Comparison of ENCODE assay signal across 11 cellular contexts in the genomic region with DNA sequence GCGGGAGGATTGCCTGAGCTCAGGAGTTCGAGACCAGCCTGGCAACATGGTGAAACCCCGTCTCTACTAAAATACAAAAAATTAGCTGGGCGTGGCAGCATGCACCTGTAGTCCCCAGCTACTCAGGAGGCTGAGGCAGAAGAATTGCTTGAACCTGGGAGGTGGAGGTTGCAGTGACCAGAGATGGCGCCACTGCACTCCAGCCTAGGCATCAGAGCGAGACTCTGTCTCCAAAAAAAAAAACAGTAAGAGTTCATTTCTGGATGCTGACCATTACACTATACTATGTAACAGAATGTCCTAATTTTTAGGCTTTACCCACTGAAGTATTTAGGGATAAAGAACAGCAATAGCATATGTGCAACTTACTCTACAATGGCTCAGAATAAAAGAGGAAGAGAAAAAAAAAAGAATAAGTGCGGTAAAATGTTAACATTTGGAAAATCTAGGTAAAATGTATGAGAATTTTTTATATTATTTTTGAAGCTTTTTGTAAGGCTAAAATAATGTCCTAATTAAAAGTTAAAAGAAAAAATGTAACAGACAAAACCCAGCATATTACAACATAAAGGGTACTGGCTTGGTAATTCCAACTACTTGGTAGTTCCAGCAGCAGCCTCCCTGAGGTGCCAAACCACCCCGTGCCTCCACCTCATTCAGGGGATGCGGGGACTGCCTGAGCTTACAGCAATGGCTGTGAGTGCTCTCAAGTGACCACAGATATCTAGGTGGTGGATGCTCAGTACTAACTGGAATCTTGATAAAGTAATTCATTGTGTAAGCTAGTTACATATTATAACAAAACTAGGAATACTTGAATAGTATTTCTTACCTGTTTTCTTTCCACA. TPM values are rescaled to one million over a fixed set of nuclear protein-coding genes. Genes with fewer than 3 reads are reported as not detected.
DNase-seq lines count a peak whose midpoint lies in the region; ATAC-seq and TF ChIP-seq lines count a peak whose summit lies in the region.
"Had no signal": no experiment of that assay in that cellular context is flagged by ENCODE, and none has a peak within 500 bp of the region (broad histone marks: within the 10 kb centered on the region; RNA-seq: fewer than 3 reads in every experiment).

No MANE protein-coding gene starts in this region.

- no peak overlapping the region for H3K4me2 ChIP-seq in KMS-11
- no peak overlapping the region for H3K4me2 ChIP-seq in mesendoderm (ENCODE audit: low read length)

- H3K79me2 ChIP-seq in KMS-11 (ENCODE audit: insufficient read depth, low read depth), result peaks cover 19% of the 10 kb centered on the region; the same call in 1 of the 2 replicates
- peaks cover 2% of the 10 kb centered on the region for H3K79me2 ChIP-seq in mesendoderm (ENCODE audit: control insufficient read depth, insufficient read depth, low read length)

- no peak overlapping the region for H4K8ac ChIP-seq in mesendoderm (ENCODE audit: low read depth, low read length)

- no peaks in the 10 kb centered on the region for H3K9me3 ChIP-seq in tibial artery
- H3K9me3 ChIP-seq: SJSA1 had no signal

- H3K27me3 ChIP-seq in KMS-11 (ENCODE audit: insufficient read depth, low read depth) (no peaks in the 10 kb centered on the region), mesendoderm (ENCODE audit: insufficient read depth, low read length, poor library complexity) (no peaks in the 10 kb centered on the region), tibial artery (no peaks in the 10 kb centered on the region)
- H3K27me3 ChIP-seq: SJSA1 had no signal

- DNase-seq in COLO668 (lab: John Stamatoyannopoulos, UW; ENCODE audit: unreplicated experiment) (peak; percentile 2), mesendoderm (peak; percentile 46), tibial artery (no peak), activated gamma-delta T cell treated with Interleukin-2 at 50 U/mL for 16 hours (no peak)
- peak; percentile 19 for DNase-seq in activated naive CD4-positive, alpha-beta T cell treated with Interleukin-2 at 50 U/mL for 16 hours
- DNase-seq: NCI-H1105 treated with DMSO at 0.1 percent for 48 hours had no signal

- H3K4me3 ChIP-seq in KMS-11 (IDR thresholded peaks at IDR 0.05; ENCODE audit: insufficient read depth, low read depth, low read length), result no peak overlapping the region
- H3K4me3 ChIP-seq in mesendoderm (ENCODE audit: low read length), result no peak overlapping the region
- no peak overlapping the region for H3K4me3 ChIP-seq in tibial artery
- H3K4me3 ChIP-seq: SJSA1 had no signal

- no peak overlapping the region for H4K5ac ChIP-seq in mesendoderm (ENCODE audit: low read length)

- no peaks in the 10 kb centered on the region for H4K20me1 ChIP-seq in KMS-11 (ENCODE audit: insufficient read depth)

- no peak overlapping the region for H3K4ac ChIP-seq in mesendoderm (ENCODE audit: low read depth, low read length)

- H3K56ac ChIP-seq in mesendoderm (ENCODE audit: low read length), result no peak overlapping the region

- H3K9ac ChIP-seq in KMS-11, result no peak overlapping the region
- H3K9ac ChIP-seq in mesendoderm (ENCODE audit: low read length), result no peak overlapping the region

- TF ChIP-seq CTCF in KMS-11 (conservative IDR thresholded peaks at IDR 0.05; ENCODE audit: low read depth, low read length), result peak; percentile 47; the same call in 1 of the 2 replicates
- TF ChIP-seq CTCF in tibial artery (IDR thresholded peaks at IDR 0.05), result no peak

- no peak overlapping the region for H2BK15ac ChIP-seq in mesendoderm (replicated peaks; ENCODE audit: low read depth)

- intact Hi-C loops in tibial artery (cut with DNase I; ENCODE audit: low total_unique reads), result no loop called here

- H3K36me3 ChIP-seq in KMS-11 (ENCODE audit: insufficient read depth), result 0 out of 2 replicates have a peak, but pooled peaks cover 3% of the 10 kb centered on the region
- H3K36me3 ChIP-seq in mesendoderm (ENCODE audit: control insufficient read depth, insufficient read depth, low read length), result peaks cover 4% of the 10 kb centered on the region
- H3K36me3 ChIP-seq in tibial artery, result peaks cover 71 to 86% (median 85%) of the 10 kb centered on the region in 3 donors

- H2AFZ ChIP-seq in KMS-11 (ENCODE audit: low read depth), result no peak overlapping the region

- no peak overlapping the region for H2AK5ac ChIP-seq in mesendoderm (ENCODE audit: low read length)

- no peak overlapping the region for H2BK120ac ChIP-seq in mesendoderm (ENCODE audit: low read depth, low read length)

- H3K79me1 ChIP-seq in mesendoderm (ENCODE audit: low read length), result peaks cover 3% of the 10 kb centered on the region

- H3K23ac ChIP-seq in mesendoderm (ENCODE audit: low read length), result no peak overlapping the region

- H3K18ac ChIP-seq in mesendoderm (ENCODE audit: low read length), result no peak overlapping the region

- H3K27ac ChIP-seq in KMS-11 (no peak overlapping the region), mesendoderm (ENCODE audit: low read depth, low read length) (no peak overlapping the region), tibial artery (no peak overlapping the region)
- H3K27ac ChIP-seq: SJSA1 had no signal

- H3K4me1 ChIP-seq in KMS-11 (ENCODE audit: low read depth, poor library complexity, severe bottlenecking) (no peaks in the 10 kb centered on the region), mesendoderm (ENCODE audit: control insufficient read depth, low read depth, low read length) (no peaks in the 10 kb centered on the region), tibial artery (no peaks in the 10 kb centered on the region)
- H3K4me1 ChIP-seq: SJSA1 had no signal

- no peak for ATAC-seq in GM21526 (IDR thresholded peaks at IDR 0.05; ENCODE audit: low FRiP score, unreplicated experiment)
- ATAC-seq in GM18519 (IDR thresholded peaks at IDR 0.05; ENCODE audit: low FRiP score, unreplicated experiment), result no peak
- ATAC-seq: stimulated activated naive CD8-positive, alpha-beta T cell treated with anti-CD3 and anti-CD28 coated beads, Interleukin-15, amount 100 ng/mL, for 72 hours had no signal

- no peak overlapping the region for H2BK5ac ChIP-seq in mesendoderm (ENCODE audit: low read length)

- WGBS in mesendoderm (ENCODE audit: extremely low coverage, insufficient coverage, low lambda C conversion rate), result 100% methylated on average over 1 of the region's 9 CpGs

RNA-seq across cellular contexts. Expression of a gene that starts 10.9 kb away (rescaled TPM):
- 205 TPM for polyA plus RNA-seq in mesendoderm (2013, experiment 1 of 2)
- 208 TPM for polyA plus RNA-seq in mesendoderm (2013, experiment 2 of 2)

RNA-seq across cellular contexts. Expression of a gene that starts 33.0 kb away (rescaled TPM):
- 2.0 TPM for polyA plus RNA-seq in mesendoderm (2013, experiment 1 of 2)
- 2.2 TPM for polyA plus RNA-seq in mesendoderm (2013, experiment 2 of 2)

RNA-seq across cellular contexts. Expression of a gene that starts 33.2 kb away (rescaled TPM):
- 7.8 TPM for polyA plus RNA-seq in mesendoderm (2013, experiment 1 of 2)
- polyA plus RNA-seq in mesendoderm (2013, experiment 2 of 2), result 7.5 TPM

Comparison
In these comparisons a context has a peak if more than half of its experiments do, and no peak if none do; other contexts are left out.
1. DNase-seq: peak in COLO668 (single experiment), activated naive CD4-positive, alpha-beta T cell treated with Interleukin-2 at 50 U/mL for 16 hours (single experiment) and mesendoderm (single experiment); none in tibial artery (0 of 2) and activated gamma-delta T cell treated with Interleukin-2 at 50 U/mL for 16 hours (single experiment).